In genomic region chr2:197939787-197940186, GRCh38 we compare ENCODE assay signal across 26 cellular contexts.
"Had no signal": no experiment of that assay in that cellular context is flagged by ENCODE, and none has a peak within 500 bp of the region (broad histone marks: within the 10 kb centered on the region; RNA-seq: fewer than 3 reads in every experiment).

No MANE protein-coding gene starts in this region.

- FAIRE-seq: bronchial epithelial cell had no signal

- H3K27me3 ChIP-seq: ascending aorta, brain microvascular endothelial cell, esophagus muscularis mucosa, foreskin keratinocyte, gastroesophageal sphincter had no signal

- H3K27ac ChIP-seq: ascending aorta, brain microvascular endothelial cell, esophagus muscularis mucosa, foreskin keratinocyte, gastroesophageal sphincter had no signal

- H3K4me3 ChIP-seq: ascending aorta, esophagus muscularis mucosa, gastroesophageal sphincter had no signal

- H3K36me3 ChIP-seq: ascending aorta, brain microvascular endothelial cell, esophagus muscularis mucosa, gastroesophageal sphincter had no signal

- H3K9me3 ChIP-seq: ascending aorta, esophagus muscularis mucosa, gastroesophageal sphincter had no signal

- H3K4me1 ChIP-seq: foreskin keratinocyte had no signal

- DNase-seq: activated CD4-positive, alpha-beta memory T cell treated with anti-CD3 and anti-CD28 coated beads, Interleukin-2, amount 10 ng/mL, durations not matched to agents 7 days and 5 days; activated CD4-positive, alpha-beta T cell treated with anti-CD3 and anti-CD28 coated beads for 36 hours; activated CD4-positive, alpha-beta T cell treated with anti-CD3 and anti-CD28 coated beads, Interleukin-2, amount 10 ng/mL, durations not matched to agents 7 days and 5 days; activated CD4-positive, alpha-beta T cell treated with anti-CD3 and anti-CD28 coated beads, Interleukin-2, amount 50 U/mL, for 4 hours; activated CD4-positive, CD25-positive, alpha-beta regulatory T cell; activated CD4-positive, CD25-positive, alpha-beta regulatory T cell treated with anti-CD3 and anti-CD28 coated beads, Interleukin-2, amount 50 U/mL, for 72 hours; activated CD8-positive, alpha-beta memory T cell treated with anti-CD3 and anti-CD28 coated beads, Interleukin-2, amount 50 U/mL, for 48 hours; activated gamma-delta T cell; activated naive CD4-positive, alpha-beta T cell; activated naive CD4-positive, alpha-beta T cell treated with anti-CD3 and anti-CD28 coated beads, Interleukin-2, amount 10 ng/mL, durations not matched to agents 7 days and 5 days; activated naive CD8-positive, alpha-beta T cell treated with anti-CD3 and anti-CD28 coated beads, Interleukin-2, amount 10 ng/mL, durations not matched to agents 7 days and 5 days; activated T-cell treated with anti-CD3 and anti-CD28 coated beads for 4 hours; activated T-cell treated with anti-CD3 and anti-CD28 coated beads, Interleukin-2, amount 50 U/mL, for 24 hours; activated T-cell treated with anti-CD3 and anti-CD28 coated beads, Interleukin-2, amount 50 U/mL, for 72 hours; brain microvascular endothelial cell; cortex of kidney; dermis blood vessel endothelial cell; effector CD4-positive, alpha-beta T cell; effector memory CD8-positive, alpha-beta T cell; erythroblast; foreskin keratinocyte; T-helper 2 cell had no signal
